In the genomic region with DNA sequence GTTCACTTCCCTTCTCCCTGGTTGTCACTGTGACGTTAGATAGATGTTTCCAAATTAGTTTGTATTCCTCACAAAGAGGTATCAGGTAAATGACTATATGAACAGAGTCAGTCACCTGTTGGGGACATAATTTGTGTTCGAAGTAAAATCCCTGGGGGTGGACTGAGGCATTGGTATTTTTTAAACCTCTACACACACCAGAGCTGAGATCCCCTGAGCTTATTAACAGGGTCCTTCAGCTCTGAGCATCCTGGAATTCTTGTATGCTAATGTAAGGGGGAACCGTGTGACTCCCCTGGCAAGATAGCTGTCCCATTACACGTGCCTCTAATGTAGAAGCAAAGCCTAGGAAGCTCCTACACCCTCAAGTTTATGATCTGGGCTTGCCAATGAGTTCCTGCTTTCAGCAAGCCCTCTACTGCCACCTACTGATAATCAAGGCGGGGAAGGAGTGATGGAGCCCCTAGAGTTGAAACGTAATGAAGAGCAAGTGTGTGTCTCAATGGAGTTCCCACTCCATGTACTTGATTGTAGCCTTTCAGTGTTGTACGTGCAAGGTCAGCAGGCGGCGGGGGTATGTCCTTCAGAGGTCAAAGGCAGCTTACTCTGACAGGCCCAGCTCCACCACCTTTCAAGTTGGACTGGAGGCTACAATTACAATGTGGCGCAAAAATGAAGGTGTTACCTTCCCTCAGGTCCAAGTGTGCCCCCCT, we compare ENCODE assay signal across 9 cellular contexts. TPM values are rescaled to one million over a fixed set of nuclear protein-coding genes. Genes with fewer than 3 reads are reported as not detected.
DNase-seq lines count a peak whose midpoint lies in the region; ATAC-seq and TF ChIP-seq lines count a peak whose summit lies in the region.
"Had no signal": no experiment of that assay in that cellular context is flagged by ENCODE, and none has a peak within 500 bp of the region (broad histone marks: within the 10 kb centered on the region; RNA-seq: fewer than 3 reads in every experiment).

No MANE protein-coding gene starts in this region.

- DNase-seq in ELF-1 (ENCODE audit: low read depth, low spot score) (peak; percentile 79), KG1 (lab: John Stamatoyannopoulos, UW) (peak; percentile 41), RPMI8226 (peak; percentile 74), fibroblast of the conjunctiva (ENCODE audit: low read depth) (peak; percentile 63), nucleus accumbens (lab: John Stamatoyannopoulos, UW) (peak in 48 of 56 donors; percentile 5 to 84 (median 36)), upper lobe of left lung (peak in 1 of 2 donors; percentile 56)
- peak; percentile 65 for DNase-seq in activated T-helper 2 cell treated with anti-CD3 and anti-CD28 coated beads, Interferon-gamma antibody, Interleukin-2, Interleukin-4, amounts not matched to agents 10 μg/mL and 5 μg/mL and 100 μg/mL, durations not matched to agents 14 hours and 24 hours and 36 hours (ENCODE audit: low spot score)

- peaks cover 42% of the 10 kb centered on the region for H3K4me1 Mint-ChIP-seq in activated T-helper 2 cell treated with anti-CD3 and anti-CD28 coated beads, Interferon-gamma antibody, Interleukin-2, Interleukin-4, amounts not matched to agents 10 μg/mL and 5 μg/mL and 100 μg/mL, durations not matched to agents 14 hours and 24 hours and 36 hours (ENCODE audit: low read depth)

- TF ChIP-seq CTCF in upper lobe of left lung (IDR thresholded peaks at IDR 0.05) = peak; percentile 59 to 76 (median 66)

- ATAC-seq in GM21619 (IDR thresholded peaks at IDR 0.05; ENCODE audit: unreplicated experiment) (peak; percentile 77), upper lobe of left lung (ENCODE audit: low FRiP score in 2 of 2) (peak; percentile 78 to 90)

- no peaks in the 10 kb centered on the region for H3K9me3 Mint-ChIP-seq in activated T-helper 2 cell treated with anti-CD3 and anti-CD28 coated beads, Interferon-gamma antibody, Interleukin-2, Interleukin-4, amounts not matched to agents 10 μg/mL and 5 μg/mL and 100 μg/mL, durations not matched to agents 14 hours and 24 hours and 36 hours

- peaks cover 44% of the 10 kb centered on the region for H3K36me3 Mint-ChIP-seq in activated T-helper 2 cell treated with anti-CD3 and anti-CD28 coated beads, Interferon-gamma antibody, Interleukin-2, Interleukin-4, amounts not matched to agents 10 μg/mL and 5 μg/mL and 100 μg/mL, durations not matched to agents 14 hours and 24 hours and 36 hours (ENCODE audit: low read depth)

- H3K36me3 ChIP-seq in upper lobe of left lung = no peaks in the 10 kb centered on the region

- no peak for TF ChIP-seq EP300 in upper lobe of left lung (IDR thresholded peaks at IDR 0.05)

- no peaks in the 10 kb centered on the region for H3K27me3 Mint-ChIP-seq in activated T-helper 2 cell treated with anti-CD3 and anti-CD28 coated beads, Interferon-gamma antibody, Interleukin-2, Interleukin-4, amounts not matched to agents 10 μg/mL and 5 μg/mL and 100 μg/mL, durations not matched to agents 14 hours and 24 hours and 36 hours (ENCODE audit: low read depth)

- peaks cover 0 to 16% (median 6%) of the 10 kb centered on the region in 4 donors for H3K4me1 ChIP-seq in upper lobe of left lung

- H3K27ac Mint-ChIP-seq in activated T-helper 2 cell treated with anti-CD3 and anti-CD28 coated beads, Interferon-gamma antibody, Interleukin-2, Interleukin-4, amounts not matched to agents 10 μg/mL and 5 μg/mL and 100 μg/mL, durations not matched to agents 14 hours and 24 hours and 36 hours = peak overlapping the region; percentile 64

- H3K27me3 ChIP-seq in upper lobe of left lung = no peaks in the 10 kb centered on the region

- TF ChIP-seq POLR2A in upper lobe of left lung (IDR thresholded peaks at IDR 0.05) = no peak

- peak overlapping the region; percentile 8 to 70 (median 42) for H3K27ac ChIP-seq in upper lobe of left lung

- 37 to 45% methylated on average over 10 of the region's 10 CpGs for whole genome bisulfite sequencing in upper lobe of left lung, 2 donors

- intact Hi-C loops in activated T-helper 2 cell treated with anti-CD3 and anti-CD28 coated beads, Interferon-gamma antibody, Interleukin-2, Interleukin-4, amounts not matched to agents 10 μg/mL and 5 μg/mL and 100 μg/mL, durations not matched to agents 14 hours and 24 hours and 36 hours (cut with micrococcal nuclease) = loop anchor here (1.0 to 5.0 kb wide), 8 partner anchors 27 to 415 kb away; no protein-coding TSS in a partner anchor

- no peak overlapping the region for H3K4me3 ChIP-seq in upper lobe of left lung

- no peak overlapping the region for H3K4me3 Mint-ChIP-seq in activated T-helper 2 cell treated with anti-CD3 and anti-CD28 coated beads, Interferon-gamma antibody, Interleukin-2, Interleukin-4, amounts not matched to agents 10 μg/mL and 5 μg/mL and 100 μg/mL, durations not matched to agents 14 hours and 24 hours and 36 hours (ENCODE audit: low read depth)

- H3K9me3 ChIP-seq in upper lobe of left lung = no peaks in the 10 kb centered on the region

RNA-seq across cellular contexts. Expression of gene PRKACG, which starts 14.4 kb away (rescaled TPM):
- total RNA-seq in activated T-helper 2 cell treated with anti-CD3 and anti-CD28 coated beads, Interferon-gamma antibody, Interleukin-2, Interleukin-4, amounts not matched to agents 10 μg/mL and 5 μg/mL and 100 μg/mL, durations not matched to agents 14 hours and 24 hours and 36 hours = not detected in 2 replicates
- total RNA-seq in upper lobe of left lung = not detected
- total RNA-seq: lower leg skin had no signal

RNA-seq across cellular contexts. Expression of gene FXN, which starts 36.0 kb away (rescaled TPM):
- 46.8 and 56.7 TPM in 2 replicates for total RNA-seq in activated T-helper 2 cell treated with anti-CD3 and anti-CD28 coated beads, Interferon-gamma antibody, Interleukin-2, Interleukin-4, amounts not matched to agents 10 μg/mL and 5 μg/mL and 100 μg/mL, durations not matched to agents 14 hours and 24 hours and 36 hours
- total RNA-seq in upper lobe of left lung = 10 to 100 TPM in 2 of 6 donors, 1 to 10 TPM in 4; 1.8 to 16.5 (median 9.0) TPM
